Comparison of ENCODE assay signal across 1 cellular context in genomic region chr2:36338827-36339145, GRCh38.
TF ChIP-seq lines count a peak whose summit lies in the region.

No MANE protein-coding gene starts in this region.

TF ChIP-seq in GM23338, 12 proteins besides CTCF, POLR2A, EP300 and RAD21 (continued from another document):
- TF ChIP-seq ZNF462 (CRISPR knock-in tag; IDR thresholded peaks at IDR 0.05) = no peak
- no peak for TF ChIP-seq ETS1 (IDR thresholded peaks at IDR 0.05)
- no peak for TF ChIP-seq JUNB (IDR thresholded peaks at IDR 0.05; ENCODE audit: unreplicated experiment)
- no peak for TF ChIP-seq EZH2 (IDR thresholded peaks at IDR 0.05; ENCODE audit: low read depth, unreplicated experiment)
- no peak for TF ChIP-seq POLR2AphosphoS5 (IDR thresholded peaks at IDR 0.05; ENCODE audit: low read depth)
- TF ChIP-seq ZNF331 (CRISPR knock-in tag; IDR thresholded peaks at IDR 0.05; ENCODE audit: low read depth) = no peak
- no peak for TF ChIP-seq STAT1 (IDR thresholded peaks at IDR 0.05; ENCODE audit: unreplicated experiment)
- TF ChIP-seq ZNF114 (CRISPR knock-in tag; IDR thresholded peaks at IDR 0.05) = no peak
- no peak for TF ChIP-seq CREB1 (CRISPR knock-in tag; IDR thresholded peaks at IDR 0.05; ENCODE audit: low read depth)
- TF ChIP-seq NANOG (IDR thresholded peaks at IDR 0.05; ENCODE audit: borderline replicate concordance) = no peak
